Comparison of ENCODE assay signal across 13 cellular contexts in genomic region chr12:92398565-92399309, GRCh38.
DNase-seq lines count a peak whose midpoint lies in the region; ATAC-seq and FAIRE-seq lines count a peak whose summit lies in the region.
"Had no signal": no experiment of that assay in that cellular context is flagged by ENCODE, and none has a peak within 500 bp of the region (broad histone marks: within the 10 kb centered on the region; RNA-seq: fewer than 3 reads in every experiment).

No MANE protein-coding gene starts in this region.

- CTCF ChIA-PET in activated CD4-positive, alpha-beta T cell treated with anti-CD3 and anti-CD28 coated beads, Interleukin-2, amount 10 ng/mL, durations not matched to agents 7 days and 5 days (lab: Charles Lee): interaction anchor here (0.7 to 1.6 kb wide), 7 partner anchors 8 to 198 kb away, joined by 3 to 4 read pairs (median 3); no protein-coding TSS in a partner anchor

- intact Hi-C loops in left ventricle myocardium superior (cut with micrococcal nuclease): no loop called here

- POLR2A ChIA-PET in activated CD4-positive, alpha-beta T cell treated with anti-CD3 and anti-CD28 coated beads, Interleukin-2, amount 10 ng/mL, durations not matched to agents 7 days and 5 days (lab: Charles Lee): interaction anchor here (0.5 to 2.3 kb wide), 3 partner anchors 254 to 667 kb away, joined by 3 to 16 read pairs (median 3); partner anchors contain the start of gene BTG1

- no peak for FAIRE-seq in GM19239 (lab: Jason Lieb, UNC)
- FAIRE-seq: A204.1 had no signal

- peaks cover 67% of the 10 kb centered on the region for H3K36me3 Mint-ChIP-seq in activated CD4-positive, alpha-beta T cell treated with anti-CD3 and anti-CD28 coated beads, Interleukin-2, amount 10 ng/mL, durations not matched to agents 7 days and 5 days (ENCODE audit: low read depth)

- H3K4me3 Mint-ChIP-seq in activated CD4-positive, alpha-beta T cell treated with anti-CD3 and anti-CD28 coated beads, Interleukin-2, amount 10 ng/mL, durations not matched to agents 7 days and 5 days: peak overlapping the region; percentile 33

- H3K27ac Mint-ChIP-seq in activated CD4-positive, alpha-beta T cell treated with anti-CD3 and anti-CD28 coated beads, Interleukin-2, amount 10 ng/mL, durations not matched to agents 7 days and 5 days: peak overlapping the region; percentile 95

- no peaks in the 10 kb centered on the region for H3K27me3 Mint-ChIP-seq in activated CD4-positive, alpha-beta T cell treated with anti-CD3 and anti-CD28 coated beads, Interleukin-2, amount 10 ng/mL, durations not matched to agents 7 days and 5 days

- peaks cover 34% of the 10 kb centered on the region for H3K9me3 Mint-ChIP-seq in activated CD4-positive, alpha-beta T cell treated with anti-CD3 and anti-CD28 coated beads, Interleukin-2, amount 10 ng/mL, durations not matched to agents 7 days and 5 days

- DNase-seq in activated CD4-positive, CD25-positive, alpha-beta regulatory T cell treated with anti-CD3 and anti-CD28 coated beads, Interleukin-2, amount 50 U/mL, for 72 hours: no peak
- DNase-seq in activated CD4-positive, alpha-beta T cell treated with anti-CD3 and anti-CD28 coated beads, Interleukin-2, amount 10 ng/mL, durations not matched to agents 7 days and 5 days: peak; percentile 51
- DNase-seq in left ventricle myocardium superior (no peak), globus pallidus (ENCODE audit: low spot score) (no peak), GM19239 (ENCODE audit: insufficient read length, low spot score) (no peak), GOT3 (lab: John Stamatoyannopoulos, UW) (no peak)
- DNase-seq in stimulated activated naive CD8-positive, alpha-beta T cell treated with anti-CD3 and anti-CD28 coated beads, Interleukin-15, Interleukin-2, amounts not matched to agents 100 U/mL and 50 U/mL, for 24 hours: peak; percentile 32
- DNase-seq: amygdala, NCI-H524 treated with DMSO at 0.1 percent for 48 hours, T1000, thyroid gland had no signal

- H3K4me1 Mint-ChIP-seq in activated CD4-positive, alpha-beta T cell treated with anti-CD3 and anti-CD28 coated beads, Interleukin-2, amount 10 ng/mL, durations not matched to agents 7 days and 5 days: peaks cover 99% of the 10 kb centered on the region

- peak; percentile 81 to 82 for ATAC-seq in activated CD4-positive, CD25-positive, alpha-beta regulatory T cell treated with anti-CD3 and anti-CD28 coated beads, Interleukin-2, amount 50 U/mL, for 24 hours
- peak; percentile 48 for ATAC-seq in left ventricle myocardium superior
- ATAC-seq in stimulated activated naive CD8-positive, alpha-beta T cell treated with anti-CD3 and anti-CD28 coated beads, Interleukin-15, Interleukin-2, amounts not matched to agents 100 U/mL and 50 U/mL, for 24 hours: peak; percentile 49

Comparison
In these comparisons a context has a peak if more than half of its experiments do, and no peak if none do; other contexts are left out.
1. DNase-seq: peak in activated CD4-positive, alpha-beta T cell treated with anti-CD3 and anti-CD28 coated beads, Interleukin-2, amount 10 ng/mL, durations not matched to agents 7 days and 5 days (single experiment) and stimulated activated naive CD8-positive, alpha-beta T cell treated with anti-CD3 and anti-CD28 coated beads, Interleukin-15, Interleukin-2, amounts not matched to agents 100 U/mL and 50 U/mL, for 24 hours (single experiment); none in activated CD4-positive, CD25-positive, alpha-beta regulatory T cell treated with anti-CD3 and anti-CD28 coated beads, Interleukin-2, amount 50 U/mL, for 72 hours (single experiment), left ventricle myocardium superior (single experiment), globus pallidus (single experiment), GM19239 (single experiment) and GOT3 (single experiment).
2. Peak in every context shown above with its lines, with median percentiles within 50 percentile points of each other: ATAC-seq.